In the genomic region with DNA sequence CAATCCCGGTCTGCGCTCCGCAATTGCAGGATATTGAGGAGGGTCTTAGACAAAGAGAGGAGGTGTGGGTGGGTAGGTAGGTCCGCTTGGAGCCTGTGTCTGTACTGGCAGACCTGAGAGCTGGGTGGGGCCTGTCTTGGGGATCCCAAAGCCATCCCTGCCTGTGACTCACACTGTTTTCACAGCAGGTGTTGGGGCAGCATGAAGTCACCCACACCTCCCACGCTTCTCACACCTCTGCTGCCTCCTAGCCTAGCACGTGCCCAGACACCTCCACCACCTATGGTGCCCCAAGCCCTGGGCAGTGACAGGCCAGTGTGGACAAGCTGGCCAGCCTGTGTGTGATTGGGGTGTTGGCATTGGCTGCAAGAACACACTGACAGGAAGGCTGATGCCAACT, we compare ENCODE assay signal across 21 cellular contexts.
DNase-seq lines count a peak whose midpoint lies in the region; ATAC-seq and TF ChIP-seq lines count a peak whose summit lies in the region.
"Had no signal": no experiment of that assay in that cellular context is flagged by ENCODE, and none has a peak within 500 bp of the region (broad histone marks: within the 10 kb centered on the region; RNA-seq: fewer than 3 reads in every experiment).

No MANE protein-coding gene starts in this region.

- H3K36me3 Mint-ChIP-seq in activated T-helper 17 cell treated with anti-CD3 and anti-CD28 coated beads, Interleukin-2, amount 50 U/mL, for 72 hours (ENCODE audit: low read depth), result no peaks in the 10 kb centered on the region

- no peaks in the 10 kb centered on the region for H4K20me1 ChIP-seq in HCT116 (ENCODE audit: insufficient read depth)

- no peaks in the 10 kb centered on the region for H3K9me3 Mint-ChIP-seq in activated T-helper 17 cell treated with anti-CD3 and anti-CD28 coated beads, Interleukin-2, amount 50 U/mL, for 72 hours
- H3K9me3 Mint-ChIP-seq: activated T-helper 1 cell treated with anti-CD3 and anti-CD28 coated beads, Interleukin-12 subunit alpha, Interleukin-12 subunit beta, Interleukin-2, Interleukin-4 antibody, amounts not matched to agents 30 ng/mL and 10 ng/mL and 1 ng/mL, durations not matched to agents 14 hours and 24 hours and 36 hours had no signal

- no peaks in the 10 kb centered on the region for H3K79me2 ChIP-seq in HCT116 (ENCODE audit: insufficient read depth, low read length)

- H3K4me1 ChIP-seq in HCT116 (ENCODE audit: control insufficient read depth in 1 of 2, insufficient read depth in 2 of 2, low read length in 2 of 2), result peaks cover 0 to 19% of the 10 kb centered on the region in 2 experiments; a peak in 3 of 4 replicates
- no peaks in the 10 kb centered on the region for H3K4me1 ChIP-seq in mucosa of descending colon (ENCODE audit: low read depth)
- H3K4me1 ChIP-seq in gastrocnemius medialis, result no peaks in the 10 kb centered on the region
- H3K4me1 ChIP-seq: A549, BE2C, lower lobe of right lung had no signal

- TF ChIP-seq POLR2A in HCT116 (IDR thresholded peaks at IDR 0.05; ENCODE audit: borderline replicate concordance, extremely low read depth, insufficient read depth, insufficient read length) (no peak), gastrocnemius medialis (IDR thresholded peaks at IDR 0.05) (no peak)

- DNase-seq in activated CD4-positive, alpha-beta T cell treated with anti-CD3 and anti-CD28 coated beads for 48 hours, result peak; percentile 27
- DNase-seq in activated CD4-positive, alpha-beta T cell treated with anti-CD3 and anti-CD28 coated beads, Interleukin-2, amount 50 U/mL, for 1 hour, result no peak
- DNase-seq in HCT116 (ENCODE audit: low read depth, low spot score), result no peak
- DNase-seq in mucosa of descending colon, result no peak
- DNase-seq in gastrocnemius medialis, result no peak
- no peak for DNase-seq in NCI-H1930 (lab: John Stamatoyannopoulos, UW)
- DNase-seq: BE2C, caudate nucleus, COR-L47, foreskin melanocyte, hippocampal formation, lower lobe of right lung, MM.1S, NCI-H146, NCI-H774, retina, T-helper 1 cell had no signal

- peak overlapping the region; percentile 63 for H3K27ac Mint-ChIP-seq in activated T-helper 17 cell treated with anti-CD3 and anti-CD28 coated beads, Interleukin-2, amount 50 U/mL, for 72 hours
- H3K27ac Mint-ChIP-seq: activated T-helper 1 cell treated with anti-CD3 and anti-CD28 coated beads, Interleukin-12 subunit alpha, Interleukin-12 subunit beta, Interleukin-2, Interleukin-4 antibody, amounts not matched to agents 30 ng/mL and 10 ng/mL and 1 ng/mL, durations not matched to agents 14 hours and 24 hours and 36 hours had no signal

- in situ Hi-C loops in gastrocnemius medialis (cut with MboI; ENCODE audit: low sequenced_read_pairs in 4 of 4), result loop anchor here in 2 of 4 donors (25.0 kb wide), 2 partner anchors 644 to 669 kb away; partner anchors contain the start of gene KIF17 (in 1 of the 2)

- no TSS peak for BruUV-seq in HCT116 (replicated peaks; lab: Mats Ljungman, UMichigan)

- H3K27me3 Mint-ChIP-seq in activated T-helper 17 cell treated with anti-CD3 and anti-CD28 coated beads, Interleukin-2, amount 50 U/mL, for 72 hours, result no peaks in the 10 kb centered on the region

- no peaks in the 10 kb centered on the region for H3K9me3 ChIP-seq in HCT116 (ENCODE audit: control insufficient read depth in 1 of 2, insufficient read depth in 1 of 2, low read depth in 1 of 2, low read length in 2 of 2)
- H3K9me3 ChIP-seq in mucosa of descending colon, result no peaks in the 10 kb centered on the region
- no peaks in the 10 kb centered on the region for H3K9me3 ChIP-seq in gastrocnemius medialis
- H3K9me3 ChIP-seq: A549, BE2C, lower lobe of right lung had no signal

- H3K9me2 ChIP-seq in HCT116 (ENCODE audit: insufficient read depth), result no peaks in the 10 kb centered on the region

- H3K9ac ChIP-seq in HCT116 (ENCODE audit: low read length), result no peak overlapping the region

- no peak overlapping the region for H3K4me3 ChIP-seq in HCT116 (replicated peaks in 1 of 2; ENCODE audit: low read depth in 1 of 2, low read length in 2 of 2)
- no peak overlapping the region for H3K4me3 ChIP-seq in mucosa of descending colon
- H3K4me3 ChIP-seq in gastrocnemius medialis, result no peak overlapping the region
- H3K4me3 ChIP-seq: A549, lower lobe of right lung had no signal

- no peak overlapping the region for H3K27ac ChIP-seq in HCT116 (ENCODE audit: low read depth, low read length)
- H3K27ac ChIP-seq in gastrocnemius medialis, result no peak overlapping the region
- H3K27ac ChIP-seq: A549, lower lobe of right lung had no signal

- H3K27me3 ChIP-seq in HCT116 (ENCODE audit: insufficient read depth, low read length) (no peaks in the 10 kb centered on the region), gastrocnemius medialis (no peaks in the 10 kb centered on the region)
- H3K27me3 ChIP-seq: BE2C had no signal

- peaks cover 9% of the 10 kb centered on the region for H3K4me1 Mint-ChIP-seq in activated T-helper 17 cell treated with anti-CD3 and anti-CD28 coated beads, Interleukin-2, amount 50 U/mL, for 72 hours

- intact Hi-C loops in HCT116 (cut with micrococcal nuclease), result no loop called here
- intact Hi-C loops in mucosa of descending colon (cut with DNase I, micrococcal nuclease), result no loop called here
- intact Hi-C loops in gastrocnemius medialis (cut with DNase I; ENCODE audit: low total_unique reads), result no loop called here

- TF ChIP-seq CTCF in HCT116 (IDR thresholded peaks at IDR 0.05 in 2 of 3, conservative IDR thresholded peaks at IDR 0.05 in 1 of 3; ENCODE audit: borderline replicate concordance in 1 of 3, insufficient read depth in 1 of 3, low read depth in 2 of 3, low read length in 2 of 3), result no peak
- TF ChIP-seq CTCF in mucosa of descending colon (IDR thresholded peaks at IDR 0.05), result no peak
- TF ChIP-seq CTCF in gastrocnemius medialis (IDR thresholded peaks at IDR 0.05 in 4 of 5, conservative IDR thresholded peaks at IDR 0.05 in 1 of 5), result no peak

- no peak for TF ChIP-seq RAD21 in HCT116 (IDR thresholded peaks at IDR 0.05; ENCODE audit: low read depth)

- H3K36me3 ChIP-seq in HCT116 (ENCODE audit: control insufficient read depth in 1 of 2, insufficient read depth in 2 of 2, low read length in 2 of 2), result no peaks in the 10 kb centered on the region
- no peaks in the 10 kb centered on the region for H3K36me3 ChIP-seq in mucosa of descending colon (ENCODE audit: low read depth)
- H3K36me3 ChIP-seq in gastrocnemius medialis, result no peaks in the 10 kb centered on the region
- H3K36me3 ChIP-seq: BE2C, lower lobe of right lung had no signal

- no peak overlapping the region for H2AFZ ChIP-seq in HCT116 (ENCODE audit: low read depth, low read length, poor library complexity, severe bottlenecking)

- H3K4me3 Mint-ChIP-seq in activated T-helper 17 cell treated with anti-CD3 and anti-CD28 coated beads, Interleukin-2, amount 50 U/mL, for 72 hours, result no peak overlapping the region
- H3K4me3 Mint-ChIP-seq: activated T-helper 1 cell treated with anti-CD3 and anti-CD28 coated beads, Interleukin-12 subunit alpha, Interleukin-12 subunit beta, Interleukin-2, Interleukin-4 antibody, amounts not matched to agents 30 ng/mL and 10 ng/mL and 1 ng/mL, durations not matched to agents 14 hours and 24 hours and 36 hours had no signal

- POLR2A ChIA-PET in HCT116 (lab: Charles Lee), result interaction anchor here (0.7 kb wide), 1 partner anchor 27 kb away, joined by 3 read pairs; no protein-coding TSS in a partner anchor

- RAD21 ChIA-PET in HCT116 (lab: Charles Lee; ENCODE audit: low non-redundant PET in 1 of 2, low total read pairs in 2 of 2, uncharacterized antibody in 2 of 2, unreplicated experiment in 2 of 2), result no interaction called here

- CTCF ChIA-PET in HCT116 (lab: Charles Lee), result interaction anchor here (0.5 to 1.7 kb wide), 3 partner anchors 86 to 149 kb away, joined by 3 to 8 read pairs (median 6); no protein-coding TSS in a partner anchor

- ATAC-seq in HCT116 (peak; percentile 78), mucosa of descending colon (peak; percentile 53), gastrocnemius medialis (no peak), GM18858 (IDR thresholded peaks at IDR 0.05; ENCODE audit: unreplicated experiment) (no peak)
- peak; percentile 95 for ATAC-seq in activated T-helper 17 cell treated with anti-CD3 and anti-CD28 coated beads, Interleukin-2, amount 50 U/mL, for 72 hours (replicated peaks)
- ATAC-seq: lower lobe of right lung had no signal

- no peak overlapping the region for H3K4me2 ChIP-seq in HCT116 (ENCODE audit: low read length)
- H3K4me2 ChIP-seq: A549 had no signal

TF ChIP-seq in HCT116, 20 proteins besides CTCF, POLR2A, EP300 and RAD21:
- TF ChIP-seq SP1 (IDR thresholded peaks at IDR 0.05; ENCODE audit: low read depth) (no peak), EGR1 (IDR thresholded peaks at IDR 0.05; ENCODE audit: low read depth) (peak; percentile 83), ZNF274 (IDR thresholded peaks at IDR 0.05; ENCODE audit: low read depth, low read length) (no peak), CEBPB (IDR thresholded peaks at IDR 0.05; ENCODE audit: low read depth) (no peak), CBX3 (IDR thresholded peaks at IDR 0.05; ENCODE audit: low read depth) (peak; percentile 92), FOSL1 (IDR thresholded peaks at IDR 0.05; ENCODE audit: low read depth) (peak; percentile 44; the same call in 1 of the 2 replicates)
- TF ChIP-seq, protein P1, sequence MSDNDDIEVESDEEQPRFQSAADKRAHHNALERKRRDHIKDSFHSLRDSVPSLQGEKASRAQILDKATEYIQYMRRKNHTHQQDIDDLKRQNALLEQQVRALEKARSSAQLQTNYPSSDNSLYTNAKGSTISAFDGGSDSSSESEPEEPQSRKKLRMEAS (IDR thresholded peaks at IDR 0.05), result peak; percentile 99

Comparison
In these comparisons a context has a peak if more than half of its experiments do, and no peak if none do; other contexts are left out.
1. ATAC-seq: peak in HCT116 (single experiment), activated T-helper 17 cell treated with anti-CD3 and anti-CD28 coated beads, Interleukin-2, amount 50 U/mL, for 72 hours (single experiment) and mucosa of descending colon (single experiment); none in gastrocnemius medialis (0 of 2) and GM18858 (single experiment).